9 cellular contexts compared by ENCODE assay signal in genomic region chr9:134323741-134324358, GRCh38. TPM values are rescaled to one million over a fixed set of nuclear protein-coding genes. Genes with fewer than 3 reads are reported as not detected.
DNase-seq lines count a peak whose midpoint lies in the region; ATAC-seq, FAIRE-seq and TF ChIP-seq lines count a peak whose summit lies in the region.
"Had no signal": no experiment of that assay in that cellular context is flagged by ENCODE, and none has a peak within 500 bp of the region (broad histone marks: within the 10 kb centered on the region; RNA-seq: fewer than 3 reads in every experiment).

No MANE protein-coding gene starts in this region.

- no peak overlapping the region for H3K9ac ChIP-seq in endothelial cell of umbilical vein (replicated peaks; ENCODE audit: extremely low read depth, insufficient read depth, low read length)

- no peak for ATAC-seq in activated T-cell treated with anti-CD3 and anti-CD28 coated beads, Interleukin-2, amount 50 U/mL, for 4 hours
- peak; percentile 48 for ATAC-seq in mucosa of descending colon

- no peaks in the 10 kb centered on the region for H3K9me3 Mint-ChIP-seq in activated T-cell treated with anti-CD3 and anti-CD28 coated beads, Interleukin-2, amount 50 U/mL, for 4 hours
- H3K9me3 Mint-ChIP-seq in activated CD4-positive, alpha-beta memory T cell treated with anti-CD3 and anti-CD28 coated beads for 36 hours, result no peaks in the 10 kb centered on the region

- H3K9me3 ChIP-seq in endothelial cell of umbilical vein (replicated peaks; ENCODE audit: control insufficient read depth, insufficient read depth, low read length) (no peaks in the 10 kb centered on the region), mucosa of descending colon (no peaks in the 10 kb centered on the region), vagina (no peaks in the 10 kb centered on the region)

- H3K79me2 ChIP-seq in endothelial cell of umbilical vein (ENCODE audit: control insufficient read depth, insufficient read depth, low read length), result peaks cover 20% of the 10 kb centered on the region

- no peak for TF ChIP-seq CTCF in endothelial cell of umbilical vein (IDR thresholded peaks at IDR 0.05; ENCODE audit: extremely low read depth in 1 of 2, insufficient read depth in 1 of 2, low read depth in 1 of 2, low read length in 2 of 2)
- no peak for TF ChIP-seq CTCF in mucosa of descending colon (IDR thresholded peaks at IDR 0.05)
- TF ChIP-seq CTCF in vagina (IDR thresholded peaks at IDR 0.05), result no peak

- peaks cover 3% of the 10 kb centered on the region for H3K27me3 Mint-ChIP-seq in activated T-cell treated with anti-CD3 and anti-CD28 coated beads, Interleukin-2, amount 50 U/mL, for 4 hours (ENCODE audit: low read depth)
- H3K27me3 Mint-ChIP-seq in activated CD4-positive, alpha-beta memory T cell treated with anti-CD3 and anti-CD28 coated beads for 36 hours, result peaks cover 5% of the 10 kb centered on the region

- H3K4me1 Mint-ChIP-seq in activated T-cell treated with anti-CD3 and anti-CD28 coated beads, Interleukin-2, amount 50 U/mL, for 4 hours (ENCODE audit: low read depth), result peaks cover 17% of the 10 kb centered on the region
- H3K4me1 Mint-ChIP-seq in activated CD4-positive, alpha-beta memory T cell treated with anti-CD3 and anti-CD28 coated beads for 36 hours (ENCODE audit: low read depth), result peaks cover 8% of the 10 kb centered on the region

- no TSS peak for BruUV-seq in endothelial cell of umbilical vein (replicated peaks; lab: Mats Ljungman, UMichigan)

- H3K27ac ChIP-seq in endothelial cell of umbilical vein (ENCODE audit: insufficient read depth, low read depth, low read length), result no peak overlapping the region
- peak overlapping the region; percentile 98 for H3K27ac ChIP-seq in vagina

- TF ChIP-seq POLR2A in endothelial cell of umbilical vein (IDR thresholded peaks at IDR 0.05; ENCODE audit: low read depth, low read length) (no peak), vagina (IDR thresholded peaks at IDR 0.05) (no peak)

- CTCF ChIA-PET in endothelial cell of umbilical vein (lab: Charles Lee), result no interaction called here
- CTCF ChIA-PET in activated CD4-positive, alpha-beta memory T cell treated with anti-CD3 and anti-CD28 coated beads for 36 hours (lab: Charles Lee), result interaction anchor here (2.7 kb wide), 1 partner anchor 22 kb away, joined by 9 read pairs; no protein-coding TSS in a partner anchor

- no peak for FAIRE-seq in endothelial cell of umbilical vein (lab: Jason Lieb, UNC)
- no peak for FAIRE-seq in GM19239 (lab: Jason Lieb, UNC)

- POLR2A ChIA-PET in endothelial cell of umbilical vein (lab: Charles Lee), result no interaction called here
- POLR2A ChIA-PET in activated CD4-positive, alpha-beta memory T cell treated with anti-CD3 and anti-CD28 coated beads for 36 hours (lab: Charles Lee), result no interaction called here

- H3K27me3 ChIP-seq in endothelial cell of umbilical vein (ENCODE audit: control insufficient read depth in 2 of 2, insufficient read depth in 2 of 2, low read length in 2 of 2), result no peaks in the 10 kb centered on the region
- H3K27me3 ChIP-seq in vagina, result no peaks in the 10 kb centered on the region

- intact Hi-C loops in endothelial cell of umbilical vein (cut with micrococcal nuclease) (loop anchor here (5.0 kb wide), 1 partner anchor 318 kb away; the partner anchor contains the start of gene COL5A1), mucosa of descending colon (cut with DNase I, micrococcal nuclease) (no loop called here), vagina (cut with DNase I) (no loop called here)
- intact Hi-C loops in activated CD4-positive, alpha-beta memory T cell treated with anti-CD3 and anti-CD28 coated beads for 36 hours (cut with micrococcal nuclease), result no loop called here

- no peaks in the 10 kb centered on the region for H3K9me1 ChIP-seq in endothelial cell of umbilical vein (replicated peaks; ENCODE audit: control insufficient read depth, extremely low read depth, insufficient read depth, low read length)

- no peak for DNase-seq in activated T-cell treated with anti-CD3 and anti-CD28 coated beads, Interleukin-2, amount 50 U/mL, for 4 hours
- DNase-seq in activated T-cell treated with anti-CD3 and anti-CD28 coated beads, Interleukin-2, amount 50 U/mL, for 1 hour, result no peak
- DNase-seq in endothelial cell of umbilical vein (ENCODE audit: low read depth, low spot score), result no peak
- peak; percentile 79 to 84 (median 83) for DNase-seq in mucosa of descending colon
- no peak for DNase-seq in vagina (ENCODE audit: extremely low spot score in 2 of 2)
- DNase-seq in activated CD4-positive, alpha-beta memory T cell treated with anti-CD3 and anti-CD28 coated beads for 36 hours, result no peak
- DNase-seq in GM19239 (ENCODE audit: insufficient read length, low spot score), result no peak
- no peak for DNase-seq in activated naive CD4-positive, alpha-beta T cell treated with anti-CD3 and anti-CD28 coated beads, Interleukin-2, amount 50 U/mL, for 16 hours
- DNase-seq: foreskin melanocyte had no signal

- no peaks in the 10 kb centered on the region for H3K36me3 Mint-ChIP-seq in activated T-cell treated with anti-CD3 and anti-CD28 coated beads, Interleukin-2, amount 50 U/mL, for 4 hours (ENCODE audit: insufficient read depth)
- H3K36me3 Mint-ChIP-seq in activated CD4-positive, alpha-beta memory T cell treated with anti-CD3 and anti-CD28 coated beads for 36 hours, result no peaks in the 10 kb centered on the region

- H3K4me1 ChIP-seq in endothelial cell of umbilical vein (ENCODE audit: control insufficient read depth, extremely low read depth, insufficient read depth, low read length) (peaks cover 17% of the 10 kb centered on the region), mucosa of descending colon (ENCODE audit: low read depth) (peaks cover 22% of the 10 kb centered on the region), vagina (peaks cover 36% of the 10 kb centered on the region)

- no peak overlapping the region for H3K27ac Mint-ChIP-seq in activated CD4-positive, alpha-beta memory T cell treated with anti-CD3 and anti-CD28 coated beads for 36 hours

- H4K20me1 ChIP-seq in endothelial cell of umbilical vein (replicated peaks; ENCODE audit: control insufficient read depth, extremely low read depth, insufficient read depth, low read length), result no peaks in the 10 kb centered on the region

- H3K4me2 ChIP-seq in endothelial cell of umbilical vein (ENCODE audit: insufficient read depth, low read length), result no peak overlapping the region

- dilution Hi-C loops in endothelial cell of umbilical vein (cut with MboI; ENCODE audit: extremely low pct_ligation_motif_present, low sequenced_read_pairs), result no loop called here

- H3K4me3 Mint-ChIP-seq in activated T-cell treated with anti-CD3 and anti-CD28 coated beads, Interleukin-2, amount 50 U/mL, for 4 hours, result peak overlapping the region; percentile 66
- no peak overlapping the region for H3K4me3 Mint-ChIP-seq in activated CD4-positive, alpha-beta memory T cell treated with anti-CD3 and anti-CD28 coated beads for 36 hours

- H3K4me3 ChIP-seq in endothelial cell of umbilical vein (replicated peaks in 1 of 3; ENCODE audit: insufficient read depth in 1 of 3, low read depth in 1 of 3, low read length in 3 of 3) (no peak overlapping the region), mucosa of descending colon (no peak overlapping the region), vagina (no peak overlapping the region)

- H3K36me3 ChIP-seq in endothelial cell of umbilical vein (ENCODE audit: control insufficient read depth in 2 of 2, extremely low read depth in 1 of 2, insufficient read depth in 2 of 2, low read length in 2 of 2) (no peaks in the 10 kb centered on the region), mucosa of descending colon (ENCODE audit: low read depth) (no peaks in the 10 kb centered on the region), vagina (no peaks in the 10 kb centered on the region)

- H2AFZ ChIP-seq in endothelial cell of umbilical vein (ENCODE audit: low read depth, low read length), result no peak overlapping the region

TF ChIP-seq in endothelial cell of umbilical vein, 7 proteins besides CTCF, POLR2A, EP300 and RAD21:
- TF ChIP-seq, protein P1, sequence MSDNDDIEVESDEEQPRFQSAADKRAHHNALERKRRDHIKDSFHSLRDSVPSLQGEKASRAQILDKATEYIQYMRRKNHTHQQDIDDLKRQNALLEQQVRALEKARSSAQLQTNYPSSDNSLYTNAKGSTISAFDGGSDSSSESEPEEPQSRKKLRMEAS (IDR thresholded peaks at IDR 0.05; ENCODE audit: insufficient read depth, insufficient read length), result peak; percentile 17
- TF ChIP-seq FOS (IDR thresholded peaks at IDR 0.05; ENCODE audit: borderline replicate concordance, insufficient read depth, low read length), result no peak

RNA-seq across cellular contexts. Expression of gene RXRA, which starts 2.4 kb away (rescaled TPM):
- 1 to 10 TPM; 4.7 to 7.6 (median 4.7) TPM for total RNA-seq in activated T-cell treated with anti-CD3 and anti-CD28 coated beads, Interleukin-2, amount 50 U/mL, for 4 hours
- total RNA-seq in endothelial cell of umbilical vein (37.4 and 38.9 TPM in 2 replicates), mucosa of descending colon (100 to 1,000 TPM in 1 of 3 donors, 10 to 100 TPM in 2; 75.2 to 101 (median 85.3) TPM), vagina (49.4 TPM)
- 14.9 and 15.4 TPM in 2 replicates for polyA plus RNA-seq in endothelial cell of umbilical vein
- 13.0 and 17.0 TPM in 2 replicates for polyA plus RNA-seq in endothelial cell of umbilical vein (2011; cell fraction: cytosol; rRNA removed)
- 14.6 and 14.9 TPM in 2 replicates for polyA plus RNA-seq in endothelial cell of umbilical vein (2011; cell fraction: nucleus; rRNA removed)
- polyA plus RNA-seq in endothelial cell of umbilical vein (2012), result 20.7 and 26.0 TPM in 2 replicates
- polyA minus RNA-seq in endothelial cell of umbilical vein, result 13.7 and 18.4 TPM in 2 replicates
- polyA minus RNA-seq in endothelial cell of umbilical vein (2011; cell fraction: cytosol; rRNA and poly(A)+ RNA removed), result 25.0 TPM
- polyA minus RNA-seq in endothelial cell of umbilical vein (2011; cell fraction: nucleus; rRNA and poly(A)+ RNA removed), result 10.7 and 20.4 TPM in 2 replicates
- 10 to 100 TPM; 22.1 to 22.5 TPM for total RNA-seq in activated CD4-positive, alpha-beta memory T cell treated with anti-CD3 and anti-CD28 coated beads for 36 hours

Comparison
In these comparisons a context has a peak if more than half of its experiments do, and no peak if none do; other contexts are left out.
1. DNase-seq: peak in mucosa of descending colon (3 of 3); none in activated T-cell treated with anti-CD3 and anti-CD28 coated beads, Interleukin-2, amount 50 U/mL, for 4 hours (single experiment), activated T-cell treated with anti-CD3 and anti-CD28 coated beads, Interleukin-2, amount 50 U/mL, for 1 hour (single experiment), endothelial cell of umbilical vein (single experiment), vagina (0 of 2), activated CD4-positive, alpha-beta memory T cell treated with anti-CD3 and anti-CD28 coated beads for 36 hours (single experiment), GM19239 (single experiment) and activated naive CD4-positive, alpha-beta T cell treated with anti-CD3 and anti-CD28 coated beads, Interleukin-2, amount 50 U/mL, for 16 hours (single experiment).